Comparison of ENCODE assay signal across 23 cellular contexts in genomic region chr12:108040968-108041367, GRCh38.
DNase-seq lines count a peak whose midpoint lies in the region; ATAC-seq, FAIRE-seq and TF ChIP-seq lines count a peak whose summit lies in the region.
"Had no signal": no experiment of that assay in that cellular context is flagged by ENCODE, and none has a peak within 500 bp of the region (broad histone marks: within the 10 kb centered on the region; RNA-seq: fewer than 3 reads in every experiment).

No MANE protein-coding gene starts in this region.

- no peaks in the 10 kb centered on the region for H3K27me3 ChIP-seq in brain microvascular endothelial cell (replicated peaks)
- no peaks in the 10 kb centered on the region for H3K27me3 ChIP-seq in gastroesophageal sphincter

- peaks cover 6% of the 10 kb centered on the region for H3K4me1 ChIP-seq in mesodermal cell (ENCODE audit: control insufficient read depth, insufficient read depth, low read length, poor library complexity, severe bottlenecking)
- peaks cover 0 to 10% (median 0%) of the 10 kb centered on the region in 3 donors for H3K4me1 ChIP-seq in gastroesophageal sphincter

- TF ChIP-seq EP300 in gastroesophageal sphincter (IDR thresholded peaks at IDR 0.05): no peak

- H3K27ac ChIP-seq in brain microvascular endothelial cell: no peak overlapping the region
- peak overlapping the region; percentile 3 for H3K27ac ChIP-seq in mesodermal cell (ENCODE audit: low read depth, low read length, severe bottlenecking)
- no peak overlapping the region for H3K27ac ChIP-seq in gastroesophageal sphincter
- H3K27ac ChIP-seq: SK-N-MC had no signal

- H3K36me3 ChIP-seq in brain microvascular endothelial cell (replicated peaks): no peaks in the 10 kb centered on the region
- H3K36me3 ChIP-seq in mesodermal cell (ENCODE audit: control insufficient read depth, insufficient read depth, low read length): no peaks in the 10 kb centered on the region
- H3K36me3 ChIP-seq in gastroesophageal sphincter: no peaks in the 10 kb centered on the region

- in situ Hi-C loops in brain microvascular endothelial cell (cut with HindIII; ENCODE audit: low pct_ligation_motif_present, low sequenced_read_pairs): no loop called here

- TF ChIP-seq CTCF in brain microvascular endothelial cell (IDR thresholded peaks at IDR 0.05; ENCODE audit: low read depth, low read length, missing control alignments): no peak
- TF ChIP-seq CTCF in gastroesophageal sphincter (IDR thresholded peaks at IDR 0.05): no peak

- FAIRE-seq in RCC 7860 (lab: Jason Lieb, UNC): no peak
- FAIRE-seq: GM18507, HTR-8/SVneo had no signal

- no peaks in the 10 kb centered on the region for H3K9me3 ChIP-seq in mesodermal cell (ENCODE audit: control insufficient read depth, low read length)
- H3K9me3 ChIP-seq in gastroesophageal sphincter: no peaks in the 10 kb centered on the region

- ATAC-seq in SK-N-SH treated with all-trans-retinoic acid at 6 μM for 48 hours: no peak
- no peak for ATAC-seq in gastroesophageal sphincter
- ATAC-seq: Panc1 had no signal

- 88 to 91% methylated on average over 2 of the region's 2 CpGs for WGBS in mesodermal cell (ENCODE audit: insufficient coverage in 2 of 2), 2 experiments
- 44 to 51% methylated on average over 2 of the region's 2 CpGs for WGBS in gastroesophageal sphincter (ENCODE audit: low coverage in 1 of 2), 2 donors

- H3K4me3 ChIP-seq in brain microvascular endothelial cell (ENCODE audit: low read depth, low read length): no peak overlapping the region
- no peak overlapping the region for H3K4me3 ChIP-seq in mesodermal cell (ENCODE audit: extremely low read depth, insufficient read depth, low read length, poor library complexity, severe bottlenecking)
- H3K4me3 ChIP-seq in gastroesophageal sphincter: no peak overlapping the region
- H3K4me3 ChIP-seq: SK-N-MC had no signal

- TF ChIP-seq POLR2A in gastroesophageal sphincter (IDR thresholded peaks at IDR 0.05): no peak

- peak; percentile 80 for DNase-seq in Daoy (ENCODE audit: low read depth)
- DNase-seq in RCC 7860 (ENCODE audit: low spot score): peak; percentile 4
- peak; percentile 22 for DNase-seq in brain microvascular endothelial cell
- DNase-seq in SHP77 (lab: John Stamatoyannopoulos, UW): no peak
- DNase-seq: CD4-positive, CD25-positive, alpha-beta regulatory T cell; DMS153; DND-41; H9; KBM-7; NCI-H1105 treated with DMSO at 0.1 percent for 48 hours; NCI-H2029; NCI-H446; NCI-H524 treated with DMSO at 0.1 percent for 48 hours; NCI-H774; NK-92 treated with Interleukin-12 subunit alpha and Interleukin-12 subunit beta, amount 100 ng/mL, for 24 hours; SIG-M5 had no signal

TF ChIP-seq in SK-N-SH treated with all-trans-retinoic acid at 6 μM for 48 hours, 23 proteins besides CTCF, POLR2A, EP300 and RAD21:
- no peak for TF ChIP-seq CREB5 (CRISPR knock-in tag; IDR thresholded peaks at IDR 0.05; ENCODE audit: low read depth)

Comparison
In these comparisons a context has a peak if more than half of its experiments do, and no peak if none do; other contexts are left out.
1. DNase-seq: peak in Daoy (single experiment), RCC 7860 (single experiment) and brain microvascular endothelial cell (single experiment); none in SHP77 (0 of 2).